9 cellular contexts compared by ENCODE assay signal in genomic region chr17:61410100-61410551, GRCh38. TPM values are rescaled to one million over a fixed set of nuclear protein-coding genes. Genes with fewer than 3 reads are reported as not detected.
DNase-seq lines count a peak whose midpoint lies in the region; ATAC-seq and TF ChIP-seq lines count a peak whose summit lies in the region.
"Had no signal": no experiment of that assay in that cellular context is flagged by ENCODE, and none has a peak within 500 bp of the region (broad histone marks: within the 10 kb centered on the region; RNA-seq: fewer than 3 reads in every experiment).

No MANE protein-coding gene starts in this region.

- 0 to 10% methylated on average over 1 to 2 of the region's 12 CpGs for WGBS in esophagus squamous epithelium, 2 donors
- no CpG with 5 or more reads among the region's 12 CpGs for whole genome bisulfite sequencing in trophoblast cell (ENCODE audit: extremely low coverage, insufficient coverage, insufficient read length)

- H3K27ac ChIP-seq in Peyer's patch (peak overlapping the region; percentile 33 to 78 (median 68)), esophagus squamous epithelium (peak overlapping the region; percentile 82 to 92 (median 90)), trophoblast cell (ENCODE audit: low read depth, low read length) (no peak overlapping the region)
- H3K27ac ChIP-seq: epithelial cell of prostate had no signal

- no peak overlapping the region for H3K23ac ChIP-seq in trophoblast cell (ENCODE audit: low read length)

- H3K79me2 ChIP-seq in trophoblast cell (ENCODE audit: control insufficient read depth, insufficient read depth, low read length, poor library complexity): no peaks in the 10 kb centered on the region

- H3K4me3 ChIP-seq in Peyer's patch (peak overlapping the region in 3 of 4 donors; percentile 49 to 60 (median 54)), esophagus squamous epithelium (peak overlapping the region in 3 of 4 donors; percentile 69 to 75 (median 70)), trophoblast cell (ENCODE audit: low read depth, low read length) (peak overlapping the region; percentile 46)

- H4K8ac ChIP-seq in trophoblast cell (ENCODE audit: low read depth, low read length): no peak overlapping the region

- no peak overlapping the region for H4K91ac ChIP-seq in trophoblast cell (ENCODE audit: low read depth, low read length)

- TF ChIP-seq POLR2A in Peyer's patch (IDR thresholded peaks at IDR 0.05): no peak
- no peak for TF ChIP-seq POLR2A in esophagus squamous epithelium (IDR thresholded peaks at IDR 0.05)

- peaks cover 8% of the 10 kb centered on the region for H3K79me1 ChIP-seq in trophoblast cell (ENCODE audit: low read length)

- no peak overlapping the region for H3K18ac ChIP-seq in trophoblast cell (ENCODE audit: low read length)

- no peak overlapping the region for H2BK5ac ChIP-seq in trophoblast cell (ENCODE audit: low read depth, low read length, poor library complexity)

- peak overlapping the region; percentile 93 for H3K4me2 ChIP-seq in trophoblast cell (ENCODE audit: low read length)

- no peak for ATAC-seq in HG03457 (IDR thresholded peaks at IDR 0.05; ENCODE audit: unreplicated experiment)

- no peak overlapping the region for H3K9ac ChIP-seq in trophoblast cell (ENCODE audit: low read length)

- intact Hi-C loops in esophagus squamous epithelium (cut with DNase I): loop anchor here (5.0 kb wide), 1 partner anchor 427 kb away; no protein-coding TSS in a partner anchor

- H3K27me3 ChIP-seq in Peyer's patch (peaks cover 0 to 24% of the 10 kb centered on the region in 2 donors), esophagus squamous epithelium (peaks cover 0 to 98% (median 6%) of the 10 kb centered on the region in 4 donors), trophoblast cell (ENCODE audit: insufficient read depth, low read length) (peaks cover 73% of the 10 kb centered on the region)

- no peak overlapping the region for H2AK5ac ChIP-seq in trophoblast cell (ENCODE audit: low read length)

- POLR2A ChIA-PET in HEK293T (lab: Yijun Ruan, JAX): no interaction called here

- H2BK120ac ChIP-seq in trophoblast cell (ENCODE audit: insufficient read depth, low read length, poor library complexity): no peak overlapping the region

- H3K4me1 ChIP-seq in Peyer's patch: peaks cover 0 to 47% (median 29%) of the 10 kb centered on the region in 4 donors
- peaks cover 30 to 97% (median 34%) of the 10 kb centered on the region in 3 donors for H3K4me1 ChIP-seq in esophagus squamous epithelium
- peaks cover 2 to 22% of the 10 kb centered on the region in 2 experiments for H3K4me1 ChIP-seq in trophoblast cell (ENCODE audit: control insufficient read depth in 1 of 2, insufficient read depth in 2 of 2, low read length in 2 of 2)

- no peak overlapping the region for H3K14ac ChIP-seq in trophoblast cell (ENCODE audit: low read length)

- H2BK12ac ChIP-seq in trophoblast cell (ENCODE audit: low read length): no peak overlapping the region

- H3K9me3 ChIP-seq in Peyer's patch: no peaks in the 10 kb centered on the region
- no peaks in the 10 kb centered on the region for H3K9me3 ChIP-seq in esophagus squamous epithelium
- H3K9me3 ChIP-seq in trophoblast cell (ENCODE audit: insufficient read depth, low read depth, low read length): peaks cover 8% of the 10 kb centered on the region

- H3K36me3 ChIP-seq in Peyer's patch (no peaks in the 10 kb centered on the region), esophagus squamous epithelium (peaks cover 0 to 6% (median 0%) of the 10 kb centered on the region in 3 donors), trophoblast cell (ENCODE audit: control insufficient read depth in 1 of 2, insufficient read depth in 2 of 2, low read length in 2 of 2) (no peaks in the 10 kb centered on the region)

- H3K4ac ChIP-seq in trophoblast cell (ENCODE audit: low read depth, low read length): no peak overlapping the region

- H4K12ac ChIP-seq in trophoblast cell (ENCODE audit: low read depth, low read length): no peak overlapping the region

- no peak overlapping the region for H2AFZ ChIP-seq in trophoblast cell (ENCODE audit: insufficient read depth, low read length, poor library complexity)

- peak; percentile 42 for DNase-seq in D341Med (ENCODE audit: low spot score)
- peak in 2 of 3 donors; percentile 43 to 48 for DNase-seq in Peyer's patch
- no peak for DNase-seq in esophagus squamous epithelium (lab: John Stamatoyannopoulos, UW)
- no peak for DNase-seq in trophoblast cell
- DNase-seq in NCI-H146 treated with DMSO at 0.1 percent for 48 hours (lab: John Stamatoyannopoulos, UW; ENCODE audit: unreplicated experiment): no peak
- no peak for DNase-seq in NCI-H2081 treated with DMSO at 0.1 percent for 48 hours (lab: John Stamatoyannopoulos, UW)
- no peak for DNase-seq in HEK293T (ENCODE audit: extremely low spot score)

- CTCF ChIA-PET in HEK293T (lab: Yijun Ruan, JAX): interaction anchor here (0.5 kb wide), 1 partner anchor 199 kb away, joined by 4 read pairs; no protein-coding TSS in a partner anchor

- TF ChIP-seq CTCF in Peyer's patch (IDR thresholded peaks at IDR 0.05): no peak
- no peak for TF ChIP-seq CTCF in esophagus squamous epithelium (IDR thresholded peaks at IDR 0.05)

TF ChIP-seq in HEK293T, 16 proteins besides CTCF, POLR2A, EP300 and RAD21:
- TF ChIP-seq FOXK2 (IDR thresholded peaks at IDR 0.05) (no peak), SP1 (IDR thresholded peaks at IDR 0.05) (no peak), LEF1 (IDR thresholded peaks at IDR 0.05; ENCODE audit: borderline replicate concordance) (no peak), FOXA1 (IDR thresholded peaks at IDR 0.05) (no peak), FOXM1 (IDR thresholded peaks at IDR 0.05; ENCODE audit: borderline replicate concordance) (no peak), ARNT (IDR thresholded peaks at IDR 0.05) (no peak), HDGF (IDR thresholded peaks at IDR 0.05; ENCODE audit: borderline replicate concordance) (no peak), PKNOX1 (IDR thresholded peaks at IDR 0.05) (no peak), CTBP1 (IDR thresholded peaks at IDR 0.05; ENCODE audit: borderline replicate concordance) (no peak), ZNF384 (IDR thresholded peaks at IDR 0.05) (no peak), BHLHE40 (IDR thresholded peaks at IDR 0.05; ENCODE audit: borderline replicate concordance) (no peak), L3MBTL2 (conservative IDR thresholded peaks at IDR 0.05) (no peak), TARDBP (IDR thresholded peaks at IDR 0.05) (no peak), SUZ12 (IDR thresholded peaks at IDR 0.05) (no peak)

RNA-seq across cellular contexts. Expression of gene TBX2, which starts 10.5 kb away (rescaled TPM):
- total RNA-seq in Peyer's patch (10 to 100 TPM in 1 of 4 donors, 1 to 10 TPM in 3; 2.3 to 31.4 (median 8.2) TPM), esophagus squamous epithelium (10 to 100 TPM in 1 of 4 donors, 1 to 10 TPM in 3; 2.2 to 13.4 (median 4.2) TPM)
- 2.7 and 3.0 TPM in 2 replicates for polyA plus RNA-seq in trophoblast cell (2013)

RNA-seq across cellular contexts. Expression of gene TBX4, which starts 42.1 kb away (rescaled TPM):
- total RNA-seq in Peyer's patch: not detected
- not detected for total RNA-seq in esophagus squamous epithelium
- 0.93 and 0.97 TPM in 2 replicates for polyA plus RNA-seq in trophoblast cell (2013)

Comparison
In these comparisons a context has a peak if more than half of its experiments do, and no peak if none do; other contexts are left out.
1. DNase-seq: peak in D341Med (single experiment) and Peyer's patch (2 of 3); none in esophagus squamous epithelium (single experiment), trophoblast cell (0 of 2), NCI-H146 treated with DMSO at 0.1 percent for 48 hours (single experiment), NCI-H2081 treated with DMSO at 0.1 percent for 48 hours (single experiment) and HEK293T (single experiment).
2. Peak in every context shown above with its lines, with median percentiles within 50 percentile points of each other: H3K4me3 ChIP-seq.